Comparison of ENCODE assay signal across 2 cellular contexts in the genomic region with DNA sequence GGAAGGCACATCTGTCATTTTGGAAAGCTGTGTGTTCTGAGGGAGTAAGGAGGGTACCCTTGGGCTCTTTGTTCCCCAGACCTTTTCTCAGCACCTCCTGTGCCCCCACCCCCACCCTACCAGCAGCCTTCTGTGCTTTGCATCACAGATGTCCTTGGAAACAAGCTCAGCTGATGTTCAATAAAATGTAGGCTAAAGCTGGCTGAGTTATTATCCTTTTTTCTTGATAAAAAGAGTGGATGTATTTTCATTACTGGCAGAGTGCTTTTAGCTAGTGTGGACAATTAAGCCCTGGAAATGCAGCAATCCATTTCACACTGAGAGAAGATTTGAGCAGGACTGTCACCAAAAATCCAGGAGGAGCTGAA.
TF ChIP-seq lines count a peak whose summit lies in the region.

No MANE protein-coding gene starts in this region.

TF ChIP-seq in GM23338, 12 proteins besides CTCF, POLR2A, EP300 and RAD21:
- TF ChIP-seq EZH2phosphoT487 (IDR thresholded peaks at IDR 0.05; ENCODE audit: unreplicated experiment), result no peak
- no peak for TF ChIP-seq ZNF114 (CRISPR knock-in tag; IDR thresholded peaks at IDR 0.05)
- no peak for TF ChIP-seq EZH2 (IDR thresholded peaks at IDR 0.05; ENCODE audit: low read depth, unreplicated experiment)
- no peak for TF ChIP-seq JUNB (IDR thresholded peaks at IDR 0.05; ENCODE audit: unreplicated experiment)
- TF ChIP-seq ZNF462 (CRISPR knock-in tag; IDR thresholded peaks at IDR 0.05), result no peak
- no peak for TF ChIP-seq POLR2AphosphoS5 (IDR thresholded peaks at IDR 0.05; ENCODE audit: low read depth)
- TF ChIP-seq ETS1 (IDR thresholded peaks at IDR 0.05), result no peak
- TF ChIP-seq ZNF331 (CRISPR knock-in tag; IDR thresholded peaks at IDR 0.05; ENCODE audit: low read depth), result no peak
- no peak for TF ChIP-seq CREB1 (CRISPR knock-in tag; IDR thresholded peaks at IDR 0.05; ENCODE audit: low read depth)
- TF ChIP-seq STAT1 (IDR thresholded peaks at IDR 0.05; ENCODE audit: unreplicated experiment), result no peak
- TF ChIP-seq NANOG (IDR thresholded peaks at IDR 0.05; ENCODE audit: borderline replicate concordance), result no peak
TF ChIP-seq in GM23338: peak in this region for 0.

TF ChIP-seq in H1, 55 proteins besides CTCF, POLR2A, EP300 and RAD21:
- TF ChIP-seq RFX5 (IDR thresholded peaks at IDR 0.05; ENCODE audit: borderline replicate concordance, low read depth, low read length) (no peak), KDM4A (IDR thresholded peaks at IDR 0.05; ENCODE audit: low read depth, low read length, severe bottlenecking) (no peak), SIRT6 (IDR thresholded peaks at IDR 0.05; ENCODE audit: low read length) (no peak), SRF (IDR thresholded peaks at IDR 0.05; ENCODE audit: low read depth, low read length) (no peak), TAF1 (IDR thresholded peaks at IDR 0.05; ENCODE audit: low read depth, low read length) (no peak), USF2 (IDR thresholded peaks at IDR 0.05; ENCODE audit: low read length) (no peak), RNF2 (IDR thresholded peaks at IDR 0.05; ENCODE audit: borderline replicate concordance, low read depth, low read length, missing control alignments, poor library complexity, severe bottlenecking) (no peak), BACH1 (IDR thresholded peaks at IDR 0.05; ENCODE audit: low read length) (no peak), CBX8 (IDR thresholded peaks at IDR 0.05; ENCODE audit: borderline replicate concordance, low read depth, low read length) (no peak), HDAC6 (IDR thresholded peaks at IDR 0.05; ENCODE audit: low read depth, low read length) (no peak), ATF3 (IDR thresholded peaks at IDR 0.05; ENCODE audit: insufficient read depth, low read depth, low read length) (no peak)
